8 cellular contexts compared by ENCODE assay signal in the genomic region with DNA sequence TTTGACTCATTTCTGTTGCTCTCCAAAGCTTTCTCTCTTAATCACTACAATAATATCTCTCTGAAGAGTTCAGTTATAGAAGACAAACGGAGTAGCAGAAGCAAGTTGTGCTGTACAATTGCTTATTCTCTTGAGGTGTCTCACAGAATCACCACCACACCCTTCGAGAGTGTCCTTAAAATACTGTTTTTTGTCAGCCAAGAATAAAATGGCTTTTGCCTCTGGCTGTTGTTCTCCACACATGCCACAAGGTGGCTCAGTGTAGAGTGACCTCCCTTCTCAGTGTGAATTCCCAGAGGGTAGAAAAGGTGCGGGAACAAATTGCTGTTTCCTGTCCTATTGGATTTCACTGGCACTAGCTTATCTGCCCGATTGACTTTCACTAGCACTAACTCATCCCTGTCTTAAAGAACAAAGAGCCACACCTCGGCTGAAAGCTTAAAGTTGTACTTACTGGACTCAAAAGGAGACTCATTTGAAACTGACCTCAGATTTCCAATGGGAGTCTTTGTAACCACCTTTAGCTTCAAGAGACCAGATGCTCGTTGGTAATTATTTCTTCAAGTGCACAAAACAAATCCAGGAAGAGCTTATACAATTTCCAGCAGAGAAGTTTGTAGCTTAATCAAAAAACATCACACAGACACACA.
DNase-seq lines count a peak whose midpoint lies in the region; ATAC-seq and TF ChIP-seq lines count a peak whose summit lies in the region.

No MANE protein-coding gene starts in this region.

- no peak overlapping the region for H3K4me3 ChIP-seq in AG09309 (ENCODE audit: control insufficient read depth, low read depth, low read length)

- H3K4me1 Mint-ChIP-seq in glutamatergic neuron (ENCODE audit: low read depth, unreplicated experiment): peaks cover 10% of the 10 kb centered on the region

- no peaks in the 10 kb centered on the region for H3K36me3 Mint-ChIP-seq in glutamatergic neuron (ENCODE audit: unreplicated experiment)

- H3K27ac Mint-ChIP-seq in glutamatergic neuron (ENCODE audit: unreplicated experiment): no peak overlapping the region

- ATAC-seq in GM18858 (IDR thresholded peaks at IDR 0.05; ENCODE audit: unreplicated experiment): peak; percentile 61
- peak; percentile 57 for ATAC-seq in HG03432 (IDR thresholded peaks at IDR 0.05; ENCODE audit: unreplicated experiment)

- no peaks in the 10 kb centered on the region for H3K27me3 Mint-ChIP-seq in glutamatergic neuron (ENCODE audit: unreplicated experiment)

- TF ChIP-seq CTCF in AG09309 (IDR thresholded peaks at IDR 0.05; ENCODE audit: control insufficient read depth, insufficient read depth, low read depth, low read length, missing control alignments) (peak; percentile 77), glutamatergic neuron (IDR thresholded peaks at IDR 0.05; ENCODE audit: partially characterized antibody, unreplicated experiment) (peak; percentile 87)

- H3K9me3 Mint-ChIP-seq in glutamatergic neuron (ENCODE audit: unreplicated experiment): peaks cover 1% of the 10 kb centered on the region

- no peak overlapping the region for H3K4me3 Mint-ChIP-seq in glutamatergic neuron (ENCODE audit: unreplicated experiment)

- DNase-seq in AG09309 (ENCODE audit: low read depth): peak; percentile 10
- DNase-seq in NOMO-1 treated with DMSO at 0.1 percent for 48 hours (lab: John Stamatoyannopoulos, UW; ENCODE audit: unreplicated experiment): peak; percentile 9
- DNase-seq in activated T-cell treated with anti-CD3 and anti-CD28 coated beads, Interleukin-2, amount 50 U/mL, for 48 hours: peak; percentile 67 to 68
- DNase-seq in glutamatergic neuron: peak; percentile 26
- DNase-seq in putamen (ENCODE audit: low spot score): peak; percentile 6
- DNase-seq in GOT3 (lab: John Stamatoyannopoulos, UW): no peak
